ENCODE assay signal across 12 cellular contexts in genomic region chr1:223016890-223017289, GRCh38.
"Had no signal": no experiment of that assay in that cellular context is flagged by ENCODE, and none has a peak within 500 bp of the region (broad histone marks: within the 10 kb centered on the region; RNA-seq: fewer than 3 reads in every experiment).

No MANE protein-coding gene starts in this region.

- H3K27me3 ChIP-seq: cardiac muscle cell, colonic mucosa, right lobe of liver had no signal

- H3K9me3 ChIP-seq: colonic mucosa, right lobe of liver had no signal

- H3K4me3 ChIP-seq: cardiac muscle cell, colonic mucosa, right lobe of liver had no signal

- ATAC-seq: activated T-helper 17 cell treated with anti-CD3 and anti-CD28 coated beads, Interleukin-2, amount 50 U/mL, for 72 hours; T-helper 17 cell had no signal

- H3K4me1 ChIP-seq: colonic mucosa had no signal

- DNase-seq: activated CD4-positive, alpha-beta T cell treated with anti-CD3 and anti-CD28 coated beads, Interleukin-2, amount 50 U/mL, for 1 hour; activated naive CD4-positive, alpha-beta T cell treated with anti-CD3 and anti-CD28 coated beads, Interleukin-2, amount 10 ng/mL, durations not matched to agents 7 days and 5 days; activated T-cell treated with anti-CD3 and anti-CD28 coated beads for 4 hours; colonic mucosa; effector CD8-positive, alpha-beta T cell; right lobe of liver; stimulated activated CD4-positive, alpha-beta T cell treated with anti-CD3 and anti-CD28 coated beads, Interleukin-2, amount 100 ng/mL, for 48 hours; stimulated activated naive CD4-positive, alpha-beta T cell treated with Interleukin-2 at 50 U/mL for 16 hours; T-helper 17 cell had no signal

- H3K36me3 ChIP-seq: cardiac muscle cell, colonic mucosa, right lobe of liver had no signal

- FAIRE-seq: TTC549 had no signal

- H3K27ac ChIP-seq: cardiac muscle cell, colonic mucosa, right lobe of liver had no signal
